ENCODE assay signal across 20 cellular contexts in the genomic region with DNA sequence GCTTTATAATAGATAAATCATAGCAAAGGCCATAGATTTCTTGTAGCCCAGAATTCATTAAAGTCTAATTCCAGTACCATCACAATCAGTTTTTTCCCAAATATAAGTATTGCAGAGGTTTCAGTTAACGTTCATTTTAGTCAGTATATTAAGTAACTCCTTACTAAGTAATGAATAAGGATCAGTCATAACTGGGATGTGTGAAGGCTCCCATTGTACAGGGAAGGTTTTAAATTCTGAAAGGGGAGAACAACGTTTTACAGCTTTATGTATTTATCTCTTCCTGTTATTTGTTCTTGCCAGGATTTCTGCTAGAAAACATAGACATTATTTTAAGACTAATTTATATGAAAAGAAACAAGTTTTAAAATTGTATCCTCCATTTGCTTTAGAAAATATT.
"Had no signal": no experiment of that assay in that cellular context is flagged by ENCODE, and none has a peak within 500 bp of the region (broad histone marks: within the 10 kb centered on the region; RNA-seq: fewer than 3 reads in every experiment).

No MANE protein-coding gene starts in this region.

- ATAC-seq: activated CD8-positive, alpha-beta T cell treated with anti-CD3 and anti-CD28 coated beads for 36 hours had no signal

- DNase-seq: activated CD4-positive, CD25-positive, alpha-beta regulatory T cell; activated CD8-positive, alpha-beta memory T cell treated with anti-CD3 and anti-CD28 coated beads, Interleukin-2, amount 50 U/mL, for 4 hours; activated CD8-positive, alpha-beta T cell treated with anti-CD3 and anti-CD28 coated beads for 36 hours; activated naive CD4-positive, alpha-beta T cell treated with anti-CD3 and anti-CD28 coated beads, Interleukin-2, amount 50 U/mL, for 16 hours; activated naive CD8-positive, alpha-beta T cell treated with anti-CD3 and anti-CD28 coated beads, Interleukin-2, amount 10 ng/mL, durations not matched to agents 7 days and 5 days; adrenal gland; anterior cingulate cortex; caudate nucleus; NCI-H1092; NCI-H1417; NCI-H1930; NCI-H2107; NCI-H345; NCI-H510A; PC-9; SIG-M5; SK-N-SH; T-helper 1 cell had no signal

- H3K27ac ChIP-seq: adrenal gland, KMS-11, PC-9, VCaP had no signal

- H3K9ac ChIP-seq: KMS-11, SK-N-SH had no signal

- H3K36me3 ChIP-seq: adrenal gland had no signal

- H3K9me3 ChIP-seq: adrenal gland, SK-N-SH had no signal

- H3K4me3 ChIP-seq: adrenal gland, PC-9 had no signal
